ENCODE assay signal across 8 cellular contexts in genomic region chr12:57280234-57281062, GRCh38. TPM values are rescaled to one million over a fixed set of nuclear protein-coding genes. Genes with fewer than 3 reads are reported as not detected.
DNase-seq lines count a peak whose midpoint lies in the region; ATAC-seq, FAIRE-seq and TF ChIP-seq lines count a peak whose summit lies in the region.

No MANE protein-coding gene starts in this region.

- H3K4me1 ChIP-seq in OCI-LY1 (ENCODE audit: insufficient read depth, low read length, severe bottlenecking): peaks cover 15% of the 10 kb centered on the region

- peaks cover 15% of the 10 kb centered on the region for H3K4me1 Mint-ChIP-seq in activated T-helper 1 cell treated with anti-CD3 and anti-CD28 coated beads, Interleukin-12 subunit alpha, Interleukin-12 subunit beta, Interleukin-2, Interleukin-4 antibody, amounts not matched to agents 30 ng/mL and 10 ng/mL and 1 ng/mL, durations not matched to agents 14 hours and 24 hours and 36 hours (ENCODE audit: low read depth)

- peaks cover 35% of the 10 kb centered on the region for H3K36me3 Mint-ChIP-seq in activated T-helper 1 cell treated with anti-CD3 and anti-CD28 coated beads, Interleukin-12 subunit alpha, Interleukin-12 subunit beta, Interleukin-2, Interleukin-4 antibody, amounts not matched to agents 30 ng/mL and 10 ng/mL and 1 ng/mL, durations not matched to agents 14 hours and 24 hours and 36 hours (ENCODE audit: low read depth)

- H3K27me3 ChIP-seq in OCI-LY1 (ENCODE audit: insufficient read depth, low read length): no peaks in the 10 kb centered on the region

- no peak overlapping the region for H2AFZ ChIP-seq in OCI-LY1 (ENCODE audit: low read length)

- ATAC-seq in Right ventricle myocardium superior (ENCODE audit: poor library complexity) (peak; percentile 49), HG02943 (IDR thresholded peaks at IDR 0.05; ENCODE audit: low read depth, unreplicated experiment) (peak; percentile 79)

- peak overlapping the region; percentile 50 for H3K4me3 Mint-ChIP-seq in activated T-helper 1 cell treated with anti-CD3 and anti-CD28 coated beads, Interleukin-12 subunit alpha, Interleukin-12 subunit beta, Interleukin-2, Interleukin-4 antibody, amounts not matched to agents 30 ng/mL and 10 ng/mL and 1 ng/mL, durations not matched to agents 14 hours and 24 hours and 36 hours

- H3K27me3 Mint-ChIP-seq in activated T-helper 1 cell treated with anti-CD3 and anti-CD28 coated beads, Interleukin-12 subunit alpha, Interleukin-12 subunit beta, Interleukin-2, Interleukin-4 antibody, amounts not matched to agents 30 ng/mL and 10 ng/mL and 1 ng/mL, durations not matched to agents 14 hours and 24 hours and 36 hours (ENCODE audit: insufficient read depth): no peaks in the 10 kb centered on the region

- peak overlapping the region; percentile 92 for H3K27ac Mint-ChIP-seq in activated T-helper 1 cell treated with anti-CD3 and anti-CD28 coated beads, Interleukin-12 subunit alpha, Interleukin-12 subunit beta, Interleukin-2, Interleukin-4 antibody, amounts not matched to agents 30 ng/mL and 10 ng/mL and 1 ng/mL, durations not matched to agents 14 hours and 24 hours and 36 hours

- no peak for DNase-seq in Right ventricle myocardium superior
- no peak for DNase-seq in cardiac septum (ENCODE audit: low spot score)
- peak; percentile 69 for DNase-seq in activated T-helper 1 cell treated with anti-CD3 and anti-CD28 coated beads, Interleukin-12 subunit alpha, Interleukin-12 subunit beta, Interleukin-2, Interleukin-4 antibody, amounts not matched to agents 30 ng/mL and 10 ng/mL and 1 ng/mL, durations not matched to agents 14 hours and 24 hours and 36 hours (ENCODE audit: low spot score)
- peak; percentile 38 to 93 (median 73) for DNase-seq in head of caudate nucleus
- DNase-seq in stimulated activated CD4-positive, alpha-beta T cell treated with anti-CD3 and anti-CD28 coated beads, Interleukin-15, amount 100 ng/mL, for 1 hour (ENCODE audit: low read depth in 1 of 2, low spot score in 1 of 2): peak; percentile 37 to 42
- DNase-seq in D721Med (ENCODE audit: insufficient read length, low spot score): no peak

- H3K79me2 ChIP-seq in OCI-LY1 (ENCODE audit: insufficient read depth, low read length): no peaks in the 10 kb centered on the region

- no peaks in the 10 kb centered on the region for H4K20me1 ChIP-seq in OCI-LY1 (ENCODE audit: insufficient read depth, low read length)

- no peaks in the 10 kb centered on the region for H3F3A ChIP-seq in OCI-LY1 (ENCODE audit: insufficient read depth, low read length)

- no peaks in the 10 kb centered on the region for H3K9me3 ChIP-seq in OCI-LY1 (ENCODE audit: low read length)

- intact Hi-C loops in Right ventricle myocardium superior (cut with DNase I) (no loop called here), cardiac septum (cut with DNase I) (no loop called here), head of caudate nucleus (cut with DNase I) (no loop called here)
- intact Hi-C loops in activated T-helper 1 cell treated with anti-CD3 and anti-CD28 coated beads, Interleukin-12 subunit alpha, Interleukin-12 subunit beta, Interleukin-2, Interleukin-4 antibody, amounts not matched to agents 30 ng/mL and 10 ng/mL and 1 ng/mL, durations not matched to agents 14 hours and 24 hours and 36 hours (cut with micrococcal nuclease): loop anchor here (1.0 kb wide), 3 partner anchors 17 to 179 kb away; partner anchors contain the start of genes GLI1 and R3HDM2

- H3K4me3 ChIP-seq in OCI-LY1 (ENCODE audit: low read depth, low read length, poor library complexity, severe bottlenecking): no peak overlapping the region

- H3K9ac ChIP-seq in OCI-LY1 (ENCODE audit: low read length): peak overlapping the region; percentile 27; the same call in 1 of the 2 replicates

- H3K9me2 ChIP-seq in OCI-LY1 (ENCODE audit: low read depth, low read length): no peaks in the 10 kb centered on the region

- peaks cover 30% of the 10 kb centered on the region; the same call in 1 of the 2 replicates for H3K36me3 ChIP-seq in OCI-LY1 (ENCODE audit: insufficient read depth, low read length)

- no peak for FAIRE-seq in D721Med (lab: Jason Lieb, UNC)

- no peak for TF ChIP-seq CTCF in OCI-LY1 (IDR thresholded peaks at IDR 0.05; ENCODE audit: low read length)
- no peak for TF ChIP-seq CTCF in D721Med (IDR thresholded peaks at IDR 0.05; ENCODE audit: insufficient read depth, missing control alignments)

- peak overlapping the region; percentile 32; the same call in 1 of the 2 replicates for H3K4me2 ChIP-seq in OCI-LY1 (ENCODE audit: low read length)

- H3K27ac ChIP-seq in OCI-LY1 (ENCODE audit: low read depth, low read length, poor library complexity, severe bottlenecking): peak overlapping the region; percentile 47

- no peaks in the 10 kb centered on the region for H3K9me3 Mint-ChIP-seq in activated T-helper 1 cell treated with anti-CD3 and anti-CD28 coated beads, Interleukin-12 subunit alpha, Interleukin-12 subunit beta, Interleukin-2, Interleukin-4 antibody, amounts not matched to agents 30 ng/mL and 10 ng/mL and 1 ng/mL, durations not matched to agents 14 hours and 24 hours and 36 hours

RNA-seq across cellular contexts. Expression of gene STAC3, which starts 29.5 kb away (rescaled TPM):
- 1.2 TPM for total RNA-seq in Right ventricle myocardium superior
- 0.94 TPM for total RNA-seq in cardiac septum
- 3.1 and 4.2 TPM in 2 replicates for total RNA-seq in activated T-helper 1 cell treated with anti-CD3 and anti-CD28 coated beads, Interleukin-12 subunit alpha, Interleukin-12 subunit beta, Interleukin-2, Interleukin-4 antibody, amounts not matched to agents 30 ng/mL and 10 ng/mL and 1 ng/mL, durations not matched to agents 14 hours and 24 hours and 36 hours

RNA-seq across cellular contexts. Expression of gene SHMT2, which starts 50.9 kb away (rescaled TPM):
- total RNA-seq in Right ventricle myocardium superior (26.8 TPM), cardiac septum (38.8 TPM)
- total RNA-seq in activated T-helper 1 cell treated with anti-CD3 and anti-CD28 coated beads, Interleukin-12 subunit alpha, Interleukin-12 subunit beta, Interleukin-2, Interleukin-4 antibody, amounts not matched to agents 30 ng/mL and 10 ng/mL and 1 ng/mL, durations not matched to agents 14 hours and 24 hours and 36 hours: 276 and 280 TPM in 2 replicates

Comparison
In these comparisons a context has a peak if more than half of its experiments do, and no peak if none do; other contexts are left out.
1. DNase-seq: peak in activated T-helper 1 cell treated with anti-CD3 and anti-CD28 coated beads, Interleukin-12 subunit alpha, Interleukin-12 subunit beta, Interleukin-2, Interleukin-4 antibody, amounts not matched to agents 30 ng/mL and 10 ng/mL and 1 ng/mL, durations not matched to agents 14 hours and 24 hours and 36 hours (single experiment), head of caudate nucleus (42 of 42) and stimulated activated CD4-positive, alpha-beta T cell treated with anti-CD3 and anti-CD28 coated beads, Interleukin-15, amount 100 ng/mL, for 1 hour (2 of 2); none in Right ventricle myocardium superior (single experiment), cardiac septum (single experiment) and D721Med (single experiment).